Comparison of ENCODE assay signal across 4 cellular contexts in genomic region chr7:150035769-150036168, GRCh38.
DNase-seq lines count a peak whose midpoint lies in the region; TF ChIP-seq lines count a peak whose summit lies in the region.
"Not testable (repeated sequence)": the region's sequence is repeated elsewhere in the genome, so short reads cannot be mapped to it uniquely, and the experiment has no call there.

No MANE protein-coding gene starts in this region.

- H4K91ac ChIP-seq in neuronal stem cell (ENCODE audit: low read depth, low read length, poor library complexity), result not testable (repeated sequence)

- not testable (repeated sequence) for H3K36me3 ChIP-seq in HEK293 (ENCODE audit: control insufficient read depth in 2 of 2, insufficient read depth in 1 of 2, low read length in 2 of 2); esophagus muscularis mucosa; neuronal stem cell (replicated peaks in 1 of 2; ENCODE audit: control insufficient read depth in 2 of 2, insufficient read depth in 2 of 2, low read length in 2 of 2)

- POLR2A ChIA-PET in HEK293 (lab: Yijun Ruan, JAX), result not testable (repeated sequence)

- DNase-seq in esophagus muscularis mucosa (ENCODE audit: extremely low spot score), result peak; percentile 42
- not testable (repeated sequence) for DNase-seq in neuronal stem cell (ENCODE audit: low spot score)
- DNase-seq in osteocyte (ENCODE audit: extremely low spot score, unreplicated experiment), result peak; percentile 78

- H4K8ac ChIP-seq in neuronal stem cell (ENCODE audit: low read depth, low read length), result not testable (repeated sequence)

- not testable (repeated sequence) for H3K4me3 Mint-ChIP-seq in osteocyte (ENCODE audit: unreplicated experiment)

- H3K4ac ChIP-seq in neuronal stem cell (ENCODE audit: low read length), result not testable (repeated sequence)

- H3K4me1 Mint-ChIP-seq in osteocyte (ENCODE audit: unreplicated experiment), result not testable (repeated sequence)

- H3K23ac ChIP-seq in neuronal stem cell (ENCODE audit: low read depth, low read length, poor library complexity), result not testable (repeated sequence)

- peak overlapping the region; percentile 11 for H3K4me2 ChIP-seq in neuronal stem cell (ENCODE audit: insufficient read depth, low read length, poor library complexity, severe bottlenecking)

- not testable (repeated sequence) for H3K14ac ChIP-seq in neuronal stem cell (ENCODE audit: low read length)

- not testable (repeated sequence) for H2BK5ac ChIP-seq in neuronal stem cell (ENCODE audit: low read length)

- H3K27me3 Mint-ChIP-seq in osteocyte (ENCODE audit: unreplicated experiment), result not testable (repeated sequence)

- TF ChIP-seq POLR2A in esophagus muscularis mucosa (IDR thresholded peaks at IDR 0.05; ENCODE audit: low read depth), result not testable (repeated sequence)

- CTCF ChIA-PET in HEK293 (lab: Yijun Ruan, JAX), result not testable (repeated sequence)

- H3K27ac ChIP-seq in HEK293 (ENCODE audit: extremely low read depth, low read depth, low read length); esophagus muscularis mucosa (replicated peaks in 1 of 4); neuronal stem cell (replicated peaks; ENCODE audit: low read length): not testable (repeated sequence)

- H2BK12ac ChIP-seq in neuronal stem cell (ENCODE audit: low read length), result not testable (repeated sequence)

- not testable (repeated sequence) for H2BK15ac ChIP-seq in neuronal stem cell (ENCODE audit: low read length)

- not testable (repeated sequence) for H2AK5ac ChIP-seq in neuronal stem cell (ENCODE audit: low read depth, low read length)

- peaks cover 0 to 11% (median 0%) of the 10 kb centered on the region in 4 donors for H3K27me3 ChIP-seq in esophagus muscularis mucosa
- not testable (repeated sequence) for H3K27me3 ChIP-seq in neuronal stem cell (ENCODE audit: control insufficient read depth in 3 of 3, insufficient read depth in 3 of 3, low read depth in 1 of 3, low read length in 3 of 3)

- not testable (repeated sequence) for TF ChIP-seq CTCF in HEK293 (tag by site-specific recombination; IDR thresholded peaks at IDR 0.05); esophagus muscularis mucosa (IDR thresholded peaks at IDR 0.05); osteocyte (IDR thresholded peaks at IDR 0.05)

- H3K9me3 ChIP-seq in HEK293 (ENCODE audit: control insufficient read depth, insufficient read depth, low read depth, low read length); esophagus muscularis mucosa; neuronal stem cell (replicated peaks in 1 of 2; ENCODE audit: control insufficient read depth in 2 of 2, insufficient read depth in 1 of 2, low read depth in 1 of 2, low read length in 2 of 2): not testable (repeated sequence)

- H3K79me1 ChIP-seq in neuronal stem cell (ENCODE audit: low read depth, low read length), result not testable (repeated sequence)

- not testable (repeated sequence) for H3K27ac Mint-ChIP-seq in osteocyte (ENCODE audit: unreplicated experiment)

- TF ChIP-seq EP300 in esophagus muscularis mucosa (IDR thresholded peaks at IDR 0.05), result not testable (repeated sequence)

- not testable (repeated sequence) for H3K36me3 Mint-ChIP-seq in osteocyte (ENCODE audit: unreplicated experiment)

- H3K4me3 ChIP-seq in HEK293 (ENCODE audit: low read depth, low read length); esophagus muscularis mucosa; neuronal stem cell (ENCODE audit: low read length in 2 of 2): not testable (repeated sequence)

- not testable (repeated sequence) for H3K4me1 ChIP-seq in HEK293 (ENCODE audit: control insufficient read depth, insufficient read depth, low read length); esophagus muscularis mucosa; neuronal stem cell (ENCODE audit: control insufficient read depth in 2 of 2, insufficient read depth in 1 of 2, low read depth in 1 of 2, low read length in 2 of 2)

- not testable (repeated sequence) for H3K9me3 Mint-ChIP-seq in osteocyte (ENCODE audit: unreplicated experiment)

- not testable (repeated sequence) for H2BK120ac ChIP-seq in neuronal stem cell (ENCODE audit: low read depth, low read length)

- not testable (repeated sequence) for H3K18ac ChIP-seq in neuronal stem cell (ENCODE audit: low read length)

- not testable (repeated sequence) for H3K9ac ChIP-seq in neuronal stem cell (ENCODE audit: low read depth, low read length, poor library complexity)

- not testable (repeated sequence) for H2AFZ ChIP-seq in neuronal stem cell (ENCODE audit: low read length)

- WGBS in esophagus muscularis mucosa, result 100% methylated on average over 11 of the region's 21 CpGs
- no CpG with 5 or more reads among the region's 21 CpGs for WGBS in neuronal stem cell (ENCODE audit: extremely low coverage in 2 of 2, insufficient read length in 2 of 2, insufficient replicate concordance in 1 of 2), 2 donors

- intact Hi-C loops in esophagus muscularis mucosa (cut with DNase I), result not testable (repeated sequence)

TF ChIP-seq in HEK293, 187 proteins besides CTCF, POLR2A, EP300 and RAD21:
- 0 out of 2 replicates have a peak, but pooled peaks have one; percentile 26 for TF ChIP-seq GLIS2 (tag by site-specific recombination; IDR thresholded peaks at IDR 0.05)
